Comparison of ENCODE assay signal across 10 cellular contexts in the genomic region with DNA sequence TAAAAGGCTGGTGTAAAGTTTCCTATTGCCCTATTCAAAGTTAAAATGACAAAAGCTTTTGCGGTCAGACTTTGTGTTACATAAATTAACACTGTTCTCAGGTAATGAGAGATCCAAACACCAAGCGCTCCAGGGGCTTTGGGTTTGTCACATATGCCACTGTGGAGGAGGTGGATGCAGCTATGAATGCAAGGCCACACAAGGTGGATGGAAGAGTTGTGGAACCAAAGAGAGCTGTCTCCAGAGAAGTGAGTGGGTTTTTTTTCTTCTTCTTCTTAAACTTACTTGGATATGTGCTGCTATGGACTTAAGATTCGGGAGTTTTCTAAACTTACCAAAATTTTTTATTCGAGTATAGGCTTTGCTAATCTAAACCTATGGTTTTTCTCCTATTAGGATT. TPM values are rescaled to one million over a fixed set of nuclear protein-coding genes. Genes with fewer than 3 reads are reported as not detected.
DNase-seq lines count a peak whose midpoint lies in the region; ATAC-seq and TF ChIP-seq lines count a peak whose summit lies in the region.
"Not testable (repeated sequence)": the region's sequence is repeated elsewhere in the genome, so short reads cannot be mapped to it uniquely, and the experiment has no call there.
"Had no signal": no experiment of that assay in that cellular context is flagged by ENCODE, and none has a peak within 500 bp of the region (broad histone marks: within the 10 kb centered on the region; RNA-seq: fewer than 3 reads in every experiment).

No MANE protein-coding gene starts in this region.

- not testable (repeated sequence) for TF ChIP-seq POLR2A in heart left ventricle (IDR thresholded peaks at IDR 0.05); gastrocnemius medialis (IDR thresholded peaks at IDR 0.05); vagina (IDR thresholded peaks at IDR 0.05)

- H3K56ac ChIP-seq in mesendoderm (ENCODE audit: low read length) = peak overlapping the region; percentile 100

- H3K27me3 ChIP-seq in SJSA1 (replicated peaks); heart left ventricle; mesendoderm (ENCODE audit: insufficient read depth, low read length, poor library complexity); gastrocnemius medialis; vagina: not testable (repeated sequence)

- not testable (repeated sequence) for H3K9me3 ChIP-seq in SJSA1 (replicated peaks); heart left ventricle; gastrocnemius medialis; vagina

- ATAC-seq in heart left ventricle, gastrocnemius medialis: not testable (repeated sequence)

- H3K4ac ChIP-seq in mesendoderm (ENCODE audit: low read depth, low read length) = not testable (repeated sequence)

- H3K4me2 ChIP-seq in mesendoderm (ENCODE audit: low read length) = peak overlapping the region; percentile 44

- not testable (repeated sequence) for H3K18ac ChIP-seq in mesendoderm (ENCODE audit: low read length)

- peak; percentile 29 for DNase-seq in DMS114 treated with DMSO at 0.1 percent for 48 hours (lab: John Stamatoyannopoulos, UW; ENCODE audit: unreplicated experiment)
- DNase-seq in Jurkat, Clone E6-1 (ENCODE audit: low read depth, low spot score); SJSA1 (ENCODE audit: low read depth in 1 of 2, low spot score in 2 of 2); coronary artery (ENCODE audit: low spot score); heart left ventricle; mesendoderm; gastrocnemius medialis; vagina (ENCODE audit: extremely low spot score in 2 of 2): not testable (repeated sequence)

- not testable (repeated sequence) for H2AK5ac ChIP-seq in mesendoderm (ENCODE audit: low read length)

- H2BK120ac ChIP-seq in mesendoderm (ENCODE audit: low read depth, low read length) = not testable (repeated sequence)

- not testable (repeated sequence) for H2BK15ac ChIP-seq in mesendoderm (replicated peaks; ENCODE audit: low read depth)

- H3K36me3 ChIP-seq in SJSA1 (peaks cover 80% of the 10 kb centered on the region), heart left ventricle (peaks cover 0 to 56% (median 52%) of the 10 kb centered on the region in 9 donors), mesendoderm (ENCODE audit: control insufficient read depth, insufficient read depth, low read length) (peaks cover 17% of the 10 kb centered on the region), gastrocnemius medialis (peaks cover 0 to 49% of the 10 kb centered on the region in 2 donors), vagina (peaks cover 4 to 47% of the 10 kb centered on the region in 2 donors)

- H3K4me3 ChIP-seq in Jurkat, Clone E6-1 (ENCODE audit: low read length) = peak overlapping the region; percentile 100
- H3K4me3 ChIP-seq in SJSA1 = peak overlapping the region; percentile 61
- H3K4me3 ChIP-seq in coronary artery = peak overlapping the region; percentile 74
- H3K4me3 ChIP-seq in heart left ventricle = peak overlapping the region; percentile 61 to 93 (median 79)
- H3K4me3 ChIP-seq in mesendoderm (ENCODE audit: low read length) = peak overlapping the region; percentile 98
- peak overlapping the region; percentile 74 to 95 (median 81) for H3K4me3 ChIP-seq in gastrocnemius medialis
- H3K4me3 ChIP-seq in vagina = peak overlapping the region; percentile 62 to 84

- intact Hi-C loops in heart left ventricle (cut with DNase I) (loop anchor here in 3 of 10 donors (2.0 to 10.0 kb wide), 4 partner anchors 43 to 76 kb away; a partner anchor contains a TSS), gastrocnemius medialis (cut with DNase I; ENCODE audit: low total_unique reads) (loop anchor here (2.0 to 10.0 kb wide), 6 partner anchors 43 to 1423 kb away; a partner anchor contains a TSS), vagina (cut with DNase I) (loop anchor here (5.0 kb wide), 1 partner anchor 76 kb away; no protein-coding TSS in a partner anchor)

- H2BK5ac ChIP-seq in mesendoderm (ENCODE audit: low read length) = not testable (repeated sequence)

- WGBS in heart left ventricle, 4 donors = 17 to 22% (median 20%) methylated on average over 4 of the region's 4 CpGs
- WGBS in mesendoderm (ENCODE audit: extremely low coverage, insufficient coverage, low lambda C conversion rate) = no CpG with 5 or more reads among the region's 4 CpGs

- not testable (repeated sequence) for H4K8ac ChIP-seq in mesendoderm (ENCODE audit: low read depth, low read length)

- not testable (repeated sequence) for TF ChIP-seq CTCF in coronary artery (IDR thresholded peaks at IDR 0.05); heart left ventricle (IDR thresholded peaks at IDR 0.05); gastrocnemius medialis (IDR thresholded peaks at IDR 0.05 in 4 of 5, conservative IDR thresholded peaks at IDR 0.05 in 1 of 5); vagina (IDR thresholded peaks at IDR 0.05)

- H3K4me1 ChIP-seq in SJSA1 (replicated peaks) = peaks cover 29% of the 10 kb centered on the region
- peaks cover 9 to 77% (median 66%) of the 10 kb centered on the region in 12 donors for H3K4me1 ChIP-seq in heart left ventricle
- not testable (repeated sequence) for H3K4me1 ChIP-seq in mesendoderm (ENCODE audit: control insufficient read depth, low read depth, low read length)
- peaks cover 68 to 70% of the 10 kb centered on the region in 2 donors for H3K4me1 ChIP-seq in gastrocnemius medialis
- H3K4me1 ChIP-seq in vagina = peaks cover 76% of the 10 kb centered on the region

- peaks cover 63% of the 10 kb centered on the region for H3K79me2 ChIP-seq in mesendoderm (ENCODE audit: control insufficient read depth, insufficient read depth, low read length)

- H3K79me1 ChIP-seq in mesendoderm (ENCODE audit: low read length) = not testable (repeated sequence)

- H3K9ac ChIP-seq in mesendoderm (ENCODE audit: low read length) = peak overlapping the region; percentile 100

- H3K23ac ChIP-seq in mesendoderm (ENCODE audit: low read length) = not testable (repeated sequence)

- H3K27ac ChIP-seq in SJSA1 (peak overlapping the region; percentile 94), coronary artery (peak overlapping the region; percentile 89 to 93), heart left ventricle (peak overlapping the region in 10 of 12 donors; percentile 88 to 99 (median 96)), gastrocnemius medialis (peak overlapping the region; percentile 93 to 98 (median 96)), vagina (peak overlapping the region; percentile 84)
- not testable (repeated sequence) for H3K27ac ChIP-seq in mesendoderm (ENCODE audit: low read depth, low read length)

- in situ Hi-C loops in gastrocnemius medialis (cut with MboI; ENCODE audit: low sequenced_read_pairs in 4 of 4) = not testable (repeated sequence)

- not testable (repeated sequence) for H4K5ac ChIP-seq in mesendoderm (ENCODE audit: low read length)

RNA-seq across cellular contexts. Expression of a gene that starts 1.2 kb away (rescaled TPM):
- polyA plus RNA-seq in Jurkat, Clone E6-1 (2012; ENCODE audit: insufficient read depth, insufficient read length) = 2,481 TPM
- total RNA-seq in SJSA1 (2014; rRNA removed; shearing (Covaris generic)) = 382 and 453 TPM in 2 replicates
- total RNA-seq in heart left ventricle (100 to 1,000 TPM; 129 to 565 (median 396) TPM), gastrocnemius medialis (100 to 1,000 TPM; 146 to 412 (median 186) TPM), vagina (521 TPM)
- 100 to 1,000 TPM; 315 to 735 TPM for polyA plus RNA-seq in heart left ventricle
- polyA plus RNA-seq in mesendoderm (2013, experiment 1 of 2) = 2,676 TPM
- polyA plus RNA-seq in mesendoderm (2013, experiment 2 of 2) = 2,661 TPM

RNA-seq across cellular contexts. Expression of a gene that starts 1.8 kb away (rescaled TPM):
- 84.8 TPM for polyA plus RNA-seq in Jurkat, Clone E6-1 (2012; ENCODE audit: insufficient read depth, insufficient read length)
- total RNA-seq in SJSA1 (2014; rRNA removed; shearing (Covaris generic)) = 42.6 and 71.6 TPM in 2 replicates
- total RNA-seq in heart left ventricle (10 to 100 TPM; 22.3 to 59.5 (median 49.4) TPM), gastrocnemius medialis (1 to 10 TPM; 7.9 to 8.9 (median 8.1) TPM), vagina (21.6 TPM)
- 10 to 100 TPM; 18.4 to 32.1 TPM for polyA plus RNA-seq in heart left ventricle
- polyA plus RNA-seq in mesendoderm (2013, experiment 1 of 2) = 88.5 TPM
- 87.9 TPM for polyA plus RNA-seq in mesendoderm (2013, experiment 2 of 2)

RNA-seq across cellular contexts. Expression of a gene that starts 19.1 kb away (rescaled TPM):
- not detected for polyA plus RNA-seq in Jurkat, Clone E6-1 (2012; ENCODE audit: insufficient read depth, insufficient read length)
- not detected in 2 replicates for total RNA-seq in SJSA1 (2014; rRNA removed; shearing (Covaris generic))
- total RNA-seq in heart left ventricle = 1 to 10 TPM in 2 of 9 donors, under 1 TPM in 5, not detected in 2; 0.21 to 1.7 (median 0.63) TPM
- polyA plus RNA-seq in heart left ventricle = under 1 TPM; 0.38 to 0.51 TPM
- 1.4 TPM for polyA plus RNA-seq in mesendoderm (2013, experiment 1 of 2)
- polyA plus RNA-seq in mesendoderm (2013, experiment 2 of 2) = 1.7 TPM
- 1 to 10 TPM in 2 of 4 donors, under 1 TPM in 1, not detected in 1; 0.64 to 8.0 (median 1.8) TPM for total RNA-seq in gastrocnemius medialis
- total RNA-seq in vagina = not detected
- total RNA-seq: activated B cell treated with CpG ODN at 0.5 μM for 24 hours; activated CD8-positive, alpha-beta memory T cell treated with anti-CD3 and anti-CD28 coated beads, Interleukin-2, amount 10 ng/mL, durations not matched to agents 7 days and 5 days had no signal

RNA-seq across cellular contexts. Expression of a gene that starts 43.2 kb away (rescaled TPM):
- 179 TPM for polyA plus RNA-seq in Jurkat, Clone E6-1 (2012; ENCODE audit: insufficient read depth, insufficient read length)
- total RNA-seq in SJSA1 (2014; rRNA removed; shearing (Covaris generic)) = 106 and 191 TPM in 2 replicates
- total RNA-seq in heart left ventricle (100 to 1,000 TPM; 112 to 146 (median 125) TPM), gastrocnemius medialis (100 to 1,000 TPM in 2 of 4 donors, 10 to 100 TPM in 2; 91.8 to 145 (median 107) TPM), vagina (47.6 TPM)
- 100 to 1,000 TPM in 1 of 2 donors, 10 to 100 TPM in 1; 77.3 to 142 TPM for polyA plus RNA-seq in heart left ventricle
- polyA plus RNA-seq in mesendoderm (2013, experiment 1 of 2) = 105 TPM
- 99.7 TPM for polyA plus RNA-seq in mesendoderm (2013, experiment 2 of 2)
